ENCODE assay signal across 1 cellular context in genomic region chr4:152531479-152531878, GRCh38.
A peak's percentile ranks its signal among the peaks of the same experiment; 100 is the strongest.
TF ChIP-seq lines count a peak whose summit lies in the region.

No MANE protein-coding gene starts in this region.

TF ChIP-seq in GM12878, 131 proteins besides CTCF, POLR2A, EP300 and RAD21 (continued from another document and continues in another):
- TF ChIP-seq, protein P1, sequence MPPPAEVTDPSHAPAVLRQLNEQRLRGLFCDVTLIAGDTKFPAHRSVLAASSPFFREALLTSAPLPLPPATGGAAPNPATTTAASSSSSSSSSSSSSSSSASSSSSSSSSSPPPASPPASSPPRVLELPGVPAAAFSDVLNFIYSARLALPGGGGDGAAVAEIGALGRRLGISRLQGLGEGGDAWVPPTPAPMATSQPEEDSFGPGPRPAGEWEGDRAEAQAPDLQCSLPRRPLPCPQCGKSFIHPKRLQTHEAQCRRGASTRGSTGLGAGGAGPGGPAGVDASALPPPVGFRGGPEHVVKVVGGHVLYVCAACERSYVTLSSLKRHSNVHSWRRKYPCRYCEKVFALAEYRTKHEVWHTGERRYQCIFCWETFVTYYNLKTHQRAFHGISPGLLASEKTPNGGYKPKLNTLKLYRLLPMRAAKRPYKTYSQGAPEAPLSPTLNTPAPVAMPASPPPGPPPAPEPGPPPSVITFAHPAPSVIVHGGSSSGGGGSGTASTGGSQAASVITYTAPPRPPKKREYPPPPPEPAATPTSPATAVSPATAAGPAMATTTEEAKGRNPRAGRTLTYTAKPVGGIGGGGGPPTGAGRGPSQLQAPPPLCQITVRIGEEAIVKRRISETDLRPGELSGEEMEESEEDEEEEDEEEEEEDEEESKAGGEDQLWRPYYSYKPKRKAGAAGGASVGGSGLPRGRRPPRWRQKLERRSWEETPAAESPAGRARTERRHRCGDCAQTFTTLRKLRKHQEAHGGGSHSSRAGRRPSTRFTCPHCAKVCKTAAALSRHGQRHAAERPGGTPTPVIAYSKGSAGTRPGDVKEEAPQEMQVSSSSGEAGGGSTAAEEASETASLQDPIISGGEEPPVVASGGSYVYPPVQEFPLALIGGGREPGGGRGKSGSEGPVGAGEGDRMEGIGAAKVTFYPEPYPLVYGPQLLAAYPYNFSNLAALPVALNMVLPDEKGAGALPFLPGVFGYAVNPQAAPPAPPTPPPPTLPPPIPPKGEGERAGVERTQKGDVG (CRISPR knock-in tag; IDR thresholded peaks at IDR 0.05), result no peak
- TF ChIP-seq SKIL (IDR thresholded peaks at IDR 0.05; ENCODE audit: low read depth, poor library complexity, severe bottlenecking) (no peak), E4F1 (IDR thresholded peaks at IDR 0.05; ENCODE audit: borderline replicate concordance, partially characterized antibody) (no peak), BHLHE40 (IDR thresholded peaks at IDR 0.05; ENCODE audit: borderline replicate concordance in 1 of 2, low read depth in 2 of 2, low read length in 1 of 2) (no peak), SRF (IDR thresholded peaks at IDR 0.05; ENCODE audit: low read depth in 2 of 2, low read length in 2 of 2) (0 out of 4 replicates have a peak, but pooled peaks of 1 of the 2 experiments have one; percentile 20), NR2F1 (conservative IDR thresholded peaks at IDR 0.05) (no peak), ATF7 (IDR thresholded peaks at IDR 0.05; ENCODE audit: low read depth) (peak; percentile 50), IRF4 (IDR thresholded peaks at IDR 0.05; ENCODE audit: low read depth, low read length) (no peak), NRF1 (conservative IDR thresholded peaks at IDR 0.05; ENCODE audit: low read depth, low read length) (no peak), GABPA (IDR thresholded peaks at IDR 0.05; ENCODE audit: low read depth) (no peak), POLR2AphosphoS5 (IDR thresholded peaks at IDR 0.05; ENCODE audit: low read length) (no peak), RUNX3 (IDR thresholded peaks at IDR 0.05; ENCODE audit: low read length) (no peak), NKRF (conservative IDR thresholded peaks at IDR 0.05) (no peak), MEF2A (IDR thresholded peaks at IDR 0.05; ENCODE audit: insufficient read depth, low read depth, low read length) (peak; percentile 92), SUZ12 (IDR thresholded peaks at IDR 0.05; ENCODE audit: unreplicated experiment) (no peak), MTA3 (IDR thresholded peaks at IDR 0.05; ENCODE audit: borderline replicate concordance, low read length) (no peak), EGR1 (IDR thresholded peaks at IDR 0.05; ENCODE audit: borderline replicate concordance in 1 of 2, low read depth in 2 of 2, low read length in 2 of 2) (no peak), MTA2 (IDR thresholded peaks at IDR 0.05; ENCODE audit: low read depth) (no peak), ZSCAN29 (IDR thresholded peaks at IDR 0.05) (no peak), TCF12 (IDR thresholded peaks at IDR 0.05; ENCODE audit: low read depth, low read length) (no peak), HCFC1 (IDR thresholded peaks at IDR 0.05; ENCODE audit: low read length) (no peak), SPI1 (IDR thresholded peaks at IDR 0.05; ENCODE audit: borderline replicate concordance, insufficient read depth, low read depth, low read length) (no peak), RCOR1 (conservative IDR thresholded peaks at IDR 0.05; ENCODE audit: low read depth, low read length) (0 out of 2 replicates have a peak, but pooled peaks have one; percentile 77), FOXK2 (IDR thresholded peaks at IDR 0.05) (no peak), WRNIP1 (IDR thresholded peaks at IDR 0.05; ENCODE audit: borderline replicate concordance, low read depth, low read length) (no peak), TCF7 (IDR thresholded peaks at IDR 0.05; ENCODE audit: borderline replicate concordance) (no peak), ZBED1 (IDR thresholded peaks at IDR 0.05; ENCODE audit: borderline replicate concordance) (peak; percentile 31; the same call in 1 of the 2 replicates), ZNF217 (IDR thresholded peaks at IDR 0.05) (no peak), ZNF207 (IDR thresholded peaks at IDR 0.05; ENCODE audit: borderline replicate concordance) (no peak), ZNF384 (IDR thresholded peaks at IDR 0.05; ENCODE audit: borderline replicate concordance, low read depth, low read length) (peak; percentile 75; the same call in 1 of the 2 replicates), ZNF24 (IDR thresholded peaks at IDR 0.05) (no peak), KLF5 (IDR thresholded peaks at IDR 0.05; ENCODE audit: partially characterized antibody) (no peak), CHD4 (IDR thresholded peaks at IDR 0.05) (no peak), SIX5 (IDR thresholded peaks at IDR 0.05; ENCODE audit: low read depth, low read length, severe bottlenecking) (no peak)
- TF ChIP-seq, protein P2, sequence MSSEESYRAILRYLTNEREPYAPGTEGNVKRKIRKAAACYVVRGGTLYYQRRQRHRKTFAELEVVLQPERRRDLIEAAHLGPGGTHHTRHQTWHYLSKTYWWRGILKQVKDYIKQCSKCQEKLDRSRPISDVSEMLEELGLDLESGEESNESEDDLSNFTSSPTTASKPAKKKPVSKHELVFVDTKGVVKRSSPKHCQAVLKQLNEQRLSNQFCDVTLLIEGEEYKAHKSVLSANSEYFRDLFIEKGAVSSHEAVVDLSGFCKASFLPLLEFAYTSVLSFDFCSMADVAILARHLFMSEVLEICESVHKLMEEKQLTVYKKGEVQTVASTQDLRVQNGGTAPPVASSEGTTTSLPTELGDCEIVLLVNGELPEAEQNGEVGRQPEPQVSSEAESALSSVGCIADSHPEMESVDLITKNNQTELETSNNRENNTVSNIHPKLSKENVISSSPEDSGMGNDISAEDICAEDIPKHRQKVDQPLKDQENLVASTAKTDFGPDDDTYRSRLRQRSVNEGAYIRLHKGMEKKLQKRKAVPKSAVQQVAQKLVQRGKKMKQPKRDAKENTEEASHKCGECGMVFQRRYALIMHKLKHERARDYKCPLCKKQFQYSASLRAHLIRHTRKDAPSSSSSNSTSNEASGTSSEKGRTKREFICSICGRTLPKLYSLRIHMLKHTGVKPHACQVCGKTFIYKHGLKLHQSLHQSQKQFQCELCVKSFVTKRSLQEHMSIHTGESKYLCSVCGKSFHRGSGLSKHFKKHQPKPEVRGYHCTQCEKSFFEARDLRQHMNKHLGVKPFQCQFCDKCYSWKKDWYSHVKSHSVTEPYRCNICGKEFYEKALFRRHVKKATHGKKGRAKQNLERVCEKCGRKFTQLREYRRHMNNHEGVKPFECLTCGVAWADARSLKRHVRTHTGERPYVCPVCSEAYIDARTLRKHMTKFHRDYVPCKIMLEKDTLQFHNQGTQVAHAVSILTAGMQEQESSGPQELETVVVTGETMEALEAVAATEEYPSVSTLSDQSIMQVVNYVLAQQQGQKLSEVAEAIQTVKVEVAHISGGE (CRISPR knock-in tag; IDR thresholded peaks at IDR 0.05), result no peak
- TF ChIP-seq, protein P3, sequence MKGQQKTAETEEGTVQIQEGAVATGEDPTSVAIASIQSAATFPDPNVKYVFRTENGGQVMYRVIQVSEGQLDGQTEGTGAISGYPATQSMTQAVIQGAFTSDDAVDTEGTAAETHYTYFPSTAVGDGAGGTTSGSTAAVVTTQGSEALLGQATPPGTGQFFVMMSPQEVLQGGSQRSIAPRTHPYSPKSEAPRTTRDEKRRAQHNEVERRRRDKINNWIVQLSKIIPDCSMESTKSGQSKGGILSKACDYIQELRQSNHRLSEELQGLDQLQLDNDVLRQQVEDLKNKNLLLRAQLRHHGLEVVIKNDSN (IDR thresholded peaks at IDR 0.05; ENCODE audit: borderline replicate concordance, extremely low read length, insufficient read depth, low read depth, low read length), result no peak
- TF ChIP-seq, protein P4, sequence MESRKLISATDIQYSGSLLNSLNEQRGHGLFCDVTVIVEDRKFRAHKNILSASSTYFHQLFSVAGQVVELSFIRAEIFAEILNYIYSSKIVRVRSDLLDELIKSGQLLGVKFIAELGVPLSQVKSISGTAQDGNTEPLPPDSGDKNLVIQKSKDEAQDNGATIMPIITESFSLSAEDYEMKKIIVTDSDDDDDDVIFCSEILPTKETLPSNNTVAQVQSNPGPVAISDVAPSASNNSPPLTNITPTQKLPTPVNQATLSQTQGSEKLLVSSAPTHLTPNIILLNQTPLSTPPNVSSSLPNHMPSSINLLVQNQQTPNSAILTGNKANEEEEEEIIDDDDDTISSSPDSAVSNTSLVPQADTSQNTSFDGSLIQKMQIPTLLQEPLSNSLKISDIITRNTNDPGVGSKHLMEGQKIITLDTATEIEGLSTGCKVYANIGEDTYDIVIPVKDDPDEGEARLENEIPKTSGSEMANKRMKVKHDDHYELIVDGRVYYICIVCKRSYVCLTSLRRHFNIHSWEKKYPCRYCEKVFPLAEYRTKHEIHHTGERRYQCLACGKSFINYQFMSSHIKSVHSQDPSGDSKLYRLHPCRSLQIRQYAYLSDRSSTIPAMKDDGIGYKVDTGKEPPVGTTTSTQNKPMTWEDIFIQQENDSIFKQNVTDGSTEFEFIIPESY (IDR thresholded peaks at IDR 0.05), result no peak
- TF ChIP-seq, protein P5, sequence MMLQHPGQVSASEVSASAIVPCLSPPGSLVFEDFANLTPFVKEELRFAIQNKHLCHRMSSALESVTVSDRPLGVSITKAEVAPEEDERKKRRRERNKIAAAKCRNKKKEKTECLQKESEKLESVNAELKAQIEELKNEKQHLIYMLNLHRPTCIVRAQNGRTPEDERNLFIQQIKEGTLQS (IDR thresholded peaks at IDR 0.05; ENCODE audit: borderline replicate concordance, extremely low read depth, low read depth, low read length), result no peak
- TF ChIP-seq, protein P6, sequence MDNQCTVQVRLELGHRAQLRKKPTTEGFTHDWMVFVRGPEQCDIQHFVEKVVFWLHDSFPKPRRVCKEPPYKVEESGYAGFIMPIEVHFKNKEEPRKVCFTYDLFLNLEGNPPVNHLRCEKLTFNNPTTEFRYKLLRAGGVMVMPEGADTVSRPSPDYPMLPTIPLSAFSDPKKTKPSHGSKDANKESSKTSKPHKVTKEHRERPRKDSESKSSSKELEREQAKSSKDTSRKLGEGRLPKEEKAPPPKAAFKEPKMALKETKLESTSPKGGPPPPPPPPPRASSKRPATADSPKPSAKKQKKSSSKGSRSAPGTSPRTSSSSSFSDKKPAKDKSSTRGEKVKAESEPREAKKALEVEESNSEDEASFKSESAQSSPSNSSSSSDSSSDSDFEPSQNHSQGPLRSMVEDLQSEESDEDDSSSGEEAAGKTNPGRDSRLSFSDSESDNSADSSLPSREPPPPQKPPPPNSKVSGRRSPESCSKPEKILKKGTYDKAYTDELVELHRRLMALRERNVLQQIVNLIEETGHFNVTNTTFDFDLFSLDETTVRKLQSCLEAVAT (IDR thresholded peaks at IDR 0.05), result no peak
- TF ChIP-seq, protein P7, sequence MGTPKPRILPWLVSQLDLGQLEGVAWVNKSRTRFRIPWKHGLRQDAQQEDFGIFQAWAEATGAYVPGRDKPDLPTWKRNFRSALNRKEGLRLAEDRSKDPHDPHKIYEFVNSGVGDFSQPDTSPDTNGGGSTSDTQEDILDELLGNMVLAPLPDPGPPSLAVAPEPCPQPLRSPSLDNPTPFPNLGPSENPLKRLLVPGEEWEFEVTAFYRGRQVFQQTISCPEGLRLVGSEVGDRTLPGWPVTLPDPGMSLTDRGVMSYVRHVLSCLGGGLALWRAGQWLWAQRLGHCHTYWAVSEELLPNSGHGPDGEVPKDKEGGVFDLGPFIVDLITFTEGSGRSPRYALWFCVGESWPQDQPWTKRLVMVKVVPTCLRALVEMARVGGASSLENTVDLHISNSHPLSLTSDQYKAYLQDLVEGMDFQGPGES (IDR thresholded peaks at IDR 0.05), result no peak
- TF ChIP-seq, protein P8, sequence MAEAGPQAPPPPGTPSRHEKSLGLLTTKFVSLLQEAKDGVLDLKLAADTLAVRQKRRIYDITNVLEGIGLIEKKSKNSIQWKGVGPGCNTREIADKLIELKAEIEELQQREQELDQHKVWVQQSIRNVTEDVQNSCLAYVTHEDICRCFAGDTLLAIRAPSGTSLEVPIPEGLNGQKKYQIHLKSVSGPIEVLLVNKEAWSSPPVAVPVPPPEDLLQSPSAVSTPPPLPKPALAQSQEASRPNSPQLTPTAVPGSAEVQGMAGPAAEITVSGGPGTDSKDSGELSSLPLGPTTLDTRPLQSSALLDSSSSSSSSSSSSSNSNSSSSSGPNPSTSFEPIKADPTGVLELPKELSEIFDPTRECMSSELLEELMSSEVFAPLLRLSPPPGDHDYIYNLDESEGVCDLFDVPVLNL (IDR thresholded peaks at IDR 0.05; ENCODE audit: low read depth, low read length), result no peak
